8 cellular contexts compared by ENCODE assay signal in the genomic region with DNA sequence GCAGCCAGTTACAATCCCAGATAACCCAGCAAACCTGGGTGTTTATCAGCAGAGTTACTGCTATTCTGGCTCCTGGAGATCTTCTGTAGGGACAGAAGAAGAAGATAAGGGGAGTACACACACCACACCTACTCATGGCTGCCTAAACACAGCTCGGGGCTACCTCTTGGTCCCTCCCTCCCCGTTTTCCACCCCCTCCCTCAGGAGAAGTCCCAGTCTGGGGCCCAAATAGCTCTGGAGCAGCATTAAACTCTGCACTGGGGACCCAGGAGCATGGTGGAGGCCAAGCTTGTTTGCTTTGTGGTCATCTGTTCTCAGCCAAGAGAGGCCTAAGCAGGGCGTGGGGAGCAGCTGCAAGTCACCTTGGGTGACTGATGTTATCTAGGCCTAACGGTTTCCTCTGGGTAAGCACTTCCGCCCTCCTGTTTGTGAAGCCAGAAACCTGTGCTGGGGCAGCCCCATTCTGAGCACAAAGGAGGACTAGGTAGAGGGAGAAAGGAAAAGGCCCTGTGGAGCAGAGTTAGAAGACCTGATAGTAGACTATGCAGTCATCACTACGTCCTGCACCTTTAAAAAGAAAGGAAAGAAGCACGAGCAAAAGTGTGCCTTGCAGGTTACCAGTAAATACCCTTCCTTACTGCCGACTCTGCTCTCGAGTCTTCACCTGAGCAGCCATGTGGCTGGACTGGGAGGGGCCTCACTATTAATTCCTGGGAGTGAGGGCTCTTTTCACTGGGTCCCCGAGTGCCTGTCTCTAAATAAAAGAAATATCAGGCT.
A peak's percentile ranks its signal among the peaks of the same experiment; 100 is the strongest.
DNase-seq lines count a peak whose midpoint lies in the region; ATAC-seq and TF ChIP-seq lines count a peak whose summit lies in the region.

No MANE protein-coding gene starts in this region.

- DNase-seq in GDM1 (lab: John Stamatoyannopoulos, UW) (peak; percentile 80), HUDEP-2 (lab: John Stamatoyannopoulos, UW; ENCODE audit: unreplicated experiment in 76 of 76) (peak in 74 of 76 experiments; percentile 31 to 95 (median 80)), erythroblast (lab: John Stamatoyannopoulos, UW) (peak; percentile 74 to 92), cerebellar nuclear complex (lab: John Stamatoyannopoulos, UW) (no peak), NCI-H2227 treated with DMSO at 0.1 percent for 48 hours (lab: John Stamatoyannopoulos, UW) (no peak)
- DNase-seq in activated CD4-positive, CD25-positive, alpha-beta regulatory T cell (lab: John Stamatoyannopoulos, UW): peak; percentile 34 to 62 (median 47)
- DNase-seq in stimulated activated CD4-positive, alpha-beta T cell treated with anti-CD3 and anti-CD28 coated beads, TNF-alpha, amount 100 ng/mL, for 4 hours (ENCODE audit: low read depth in 3 of 3): peak in 2 of 3 experiments; percentile 42 to 52

- peak; percentile 55 for TF ChIP-seq POLR2A in erythroblast (IDR thresholded peaks at IDR 0.05; ENCODE audit: low read length)

- ATAC-seq in GM21390 (IDR thresholded peaks at IDR 0.05; ENCODE audit: unreplicated experiment): peak; percentile 70

Comparison
In these comparisons a context has a peak if more than half of its experiments do, and no peak if none do; other contexts are left out.
1. DNase-seq: peak in GDM1 (single experiment), HUDEP-2 (74 of 76), activated CD4-positive, CD25-positive, alpha-beta regulatory T cell (4 of 4), erythroblast (2 of 2) and stimulated activated CD4-positive, alpha-beta T cell treated with anti-CD3 and anti-CD28 coated beads, TNF-alpha, amount 100 ng/mL, for 4 hours (2 of 3); none in cerebellar nuclear complex (0 of 2) and NCI-H2227 treated with DMSO at 0.1 percent for 48 hours (single experiment).